13 cellular contexts compared by ENCODE assay signal in the genomic region with DNA sequence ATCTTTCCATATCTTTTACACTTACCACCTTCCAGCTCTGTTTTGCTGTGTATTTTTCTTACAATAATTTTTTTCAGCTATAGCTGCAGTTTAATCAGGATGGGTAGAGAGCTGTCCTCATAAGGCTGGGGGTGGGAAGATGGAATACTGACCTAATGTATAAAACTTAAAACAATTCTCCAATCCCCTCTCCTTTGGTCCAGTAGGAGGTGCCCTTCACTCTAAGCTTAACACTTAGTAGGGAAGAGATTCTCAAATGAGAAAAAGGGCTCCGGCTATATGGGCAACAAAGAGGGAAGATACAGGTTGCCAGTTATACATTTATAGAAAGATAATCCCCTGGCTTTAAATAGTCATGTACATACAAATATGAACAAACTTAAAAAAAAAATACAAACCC. TPM values are rescaled to one million over a fixed set of nuclear protein-coding genes. Genes with fewer than 3 reads are reported as not detected.
DNase-seq lines count a peak whose midpoint lies in the region; ATAC-seq, FAIRE-seq and TF ChIP-seq lines count a peak whose summit lies in the region.
"Had no signal": no experiment of that assay in that cellular context is flagged by ENCODE, and none has a peak within 500 bp of the region (broad histone marks: within the 10 kb centered on the region; RNA-seq: fewer than 3 reads in every experiment).

No MANE protein-coding gene starts in this region.

- ATAC-seq in pancreas (no peak), HG03045 (IDR thresholded peaks at IDR 0.05; ENCODE audit: unreplicated experiment) (no peak)

- H3K36me3 ChIP-seq in fibroblast of lung (ENCODE audit: control insufficient read depth, insufficient read depth, low read length), result peaks cover 16% of the 10 kb centered on the region
- peaks cover 0 to 20% (median 3%) of the 10 kb centered on the region in 3 donors for H3K36me3 ChIP-seq in pancreas
- H3K36me3 ChIP-seq in Peyer's patch, result peaks cover 0 to 36% (median 0%) of the 10 kb centered on the region in 3 donors

- H3K9ac ChIP-seq in fibroblast of lung (ENCODE audit: insufficient read depth, low read length), result no peak overlapping the region

- intact Hi-C loops in pancreas (cut with DNase I), result no loop called here

- no peaks in the 10 kb centered on the region for H4K20me1 ChIP-seq in fibroblast of lung (ENCODE audit: control insufficient read depth, extremely low read depth, insufficient read depth, low read length)

- POLR2A ChIA-PET in AG04450 (lab: Yijun Ruan, JAX), result interaction anchor here (0.5 to 1.5 kb wide), 3 partner anchors 9 to 167 kb away, joined by 3 to 9 read pairs (median 6); partner anchors contain the start of gene DNAJC14

- TF ChIP-seq CTCF in AG04450 (IDR thresholded peaks at IDR 0.05; ENCODE audit: low read depth, low read length), result peak; percentile 46
- peak; percentile 4 for TF ChIP-seq CTCF in GM12865 (IDR thresholded peaks at IDR 0.05; ENCODE audit: insufficient read depth, low read depth, low read length, missing control alignments)
- TF ChIP-seq CTCF in fibroblast of lung (conservative IDR thresholded peaks at IDR 0.05 in 1 of 2, IDR thresholded peaks at IDR 0.05 in 1 of 2; ENCODE audit: low read depth in 1 of 2, low read length in 2 of 2), result peak; percentile 20 to 35
- TF ChIP-seq CTCF in pancreas (IDR thresholded peaks at IDR 0.05), result no peak
- peak in 3 of 6 experiments; percentile 5 to 15 (median 8) for TF ChIP-seq CTCF in Peyer's patch (IDR thresholded peaks at IDR 0.05)

- DNase-seq in AG04450 (ENCODE audit: low read depth, low spot score) (no peak), GM12865 (ENCODE audit: low read depth) (no peak), RPMI7951 (ENCODE audit: low read depth) (peak; percentile 20), fibroblast of lung (ENCODE audit: low read depth in 2 of 2) (peak in 1 of 2 donors; percentile 39), pancreas (no peak), cerebellar nuclear complex (lab: John Stamatoyannopoulos, UW) (no peak), Peyer's patch (no peak)
- DNase-seq: activated CD4-positive, alpha-beta T cell treated with anti-CD3 and anti-CD28 coated beads, Interleukin-2, amount 50 U/mL, for 1 hour; NCI-H146; SHP77; spleen had no signal

- H3K4me1 ChIP-seq in fibroblast of lung (ENCODE audit: control insufficient read depth, extremely low read depth, insufficient read depth, low read length) (peaks cover 3% of the 10 kb centered on the region), pancreas (peaks cover 24 to 41% (median 39%) of the 10 kb centered on the region in 3 donors), Peyer's patch (peaks cover 0 to 40% (median 2%) of the 10 kb centered on the region in 4 donors)

- 88% methylated on average over 1 of the region's 1 CpG for WGBS in pancreas, 2 donors

- H3K27me3 ChIP-seq in AG04450 (ENCODE audit: control insufficient read depth, insufficient read depth, low read length), result no peaks in the 10 kb centered on the region
- no peaks in the 10 kb centered on the region for H3K27me3 ChIP-seq in fibroblast of lung (ENCODE audit: control insufficient read depth, insufficient read depth, low read length)
- H3K27me3 ChIP-seq in pancreas, result no peaks in the 10 kb centered on the region
- H3K27me3 ChIP-seq in Peyer's patch, result no peaks in the 10 kb centered on the region
- H3K27me3 ChIP-seq: spleen had no signal

- no peak overlapping the region for H2AFZ ChIP-seq in fibroblast of lung (ENCODE audit: low read length)

- no peak for TF ChIP-seq POLR2A in Peyer's patch (IDR thresholded peaks at IDR 0.05)

- peaks cover 37% of the 10 kb centered on the region for H3K79me2 ChIP-seq in fibroblast of lung (ENCODE audit: control insufficient read depth, insufficient read depth, low read length)

- H3K9me3 ChIP-seq in AG04450 (ENCODE audit: control insufficient read depth, insufficient read depth, low read length) (no peaks in the 10 kb centered on the region), fibroblast of lung (ENCODE audit: control insufficient read depth, insufficient read depth, low read depth, low read length) (no peaks in the 10 kb centered on the region), pancreas (no peaks in the 10 kb centered on the region), Peyer's patch (no peaks in the 10 kb centered on the region)
- H3K9me3 ChIP-seq: spleen had no signal

- no peak overlapping the region for H3K27ac ChIP-seq in AG04450 (ENCODE audit: low read depth, low read length)
- H3K27ac ChIP-seq in fibroblast of lung (ENCODE audit: insufficient read depth, low read length), result no peak overlapping the region
- H3K27ac ChIP-seq in pancreas, result no peak overlapping the region
- no peak overlapping the region for H3K27ac ChIP-seq in Peyer's patch
- H3K27ac ChIP-seq: spleen had no signal

- CTCF ChIA-PET in AG04450 (lab: Charles Lee), result interaction anchor here (1.0 to 1.3 kb wide), 2 partner anchors 26 to 106 kb away, joined by 3 to 4 read pairs; no protein-coding TSS in a partner anchor

- no peak overlapping the region for H3K4me2 ChIP-seq in fibroblast of lung (ENCODE audit: extremely low read depth, insufficient read depth, low read length)

- no peak overlapping the region for H3K4me3 ChIP-seq in AG04450 (ENCODE audit: low read depth, low read length)
- H3K4me3 ChIP-seq in GM12865 (ENCODE audit: low read depth, low read length), result no peak overlapping the region
- no peak overlapping the region for H3K4me3 ChIP-seq in fibroblast of lung (replicated peaks in 1 of 4; ENCODE audit: control extremely low read depth in 1 of 4, insufficient read depth in 1 of 4, low read depth in 3 of 4, low read length in 4 of 4)
- no peak overlapping the region for H3K4me3 ChIP-seq in pancreas
- no peak overlapping the region for H3K4me3 ChIP-seq in Peyer's patch
- H3K4me3 ChIP-seq: spleen had no signal

- FAIRE-seq in pancreas (lab: Jason Lieb, UNC), result no peak
- FAIRE-seq: H54 had no signal

RNA-seq across cellular contexts. Expression of gene ORMDL2, which starts 2.8 kb away (rescaled TPM):
- polyA plus RNA-seq in AG04450 (2011; rRNA removed) (40.9 and 49.3 TPM in 2 replicates), fibroblast of lung (54.5 and 60.6 TPM in 2 replicates), pancreas (10 to 100 TPM; 21.2 to 33.3 TPM)
- 50.3 and 57.7 TPM in 2 replicates for polyA minus RNA-seq in AG04450 (2011; rRNA and poly(A)+ RNA removed)
- total RNA-seq in RPMI7951 (2014; rRNA removed; shearing (Covaris generic)), result 25.5 and 37.1 TPM in 2 replicates
- total RNA-seq in fibroblast of lung (15.7 and 26.9 TPM in 2 replicates), pancreas (10 to 100 TPM in 5 of 6 donors, 1 to 10 TPM in 1; 8.6 to 28.8 (median 16.8) TPM), Peyer's patch (10 to 100 TPM in 3 of 4 donors, 1 to 10 TPM in 1; 5.0 to 31.2 (median 24.2) TPM)
- 77.1 and 86.5 TPM in 2 replicates for polyA plus RNA-seq in fibroblast of lung (2012)
- polyA minus RNA-seq in fibroblast of lung (ENCODE audit: low replicate concordance), result 126 and 177 TPM in 2 replicates

RNA-seq across cellular contexts. Expression of gene SARNP, which starts 3.2 kb away (rescaled TPM):
- polyA plus RNA-seq in AG04450 (2011; rRNA removed) (129 and 178 TPM in 2 replicates), fibroblast of lung (172 and 183 TPM in 2 replicates), pancreas (10 to 100 TPM; 34.1 to 47.9 TPM)
- polyA minus RNA-seq in AG04450 (2011; rRNA and poly(A)+ RNA removed), result 19.0 and 29.3 TPM in 2 replicates
- total RNA-seq in RPMI7951 (2014; rRNA removed; shearing (Covaris generic)), result 110 and 137 TPM in 2 replicates
- total RNA-seq in fibroblast of lung (83.0 and 88.5 TPM in 2 replicates), pancreas (10 to 100 TPM; 12.3 to 22.6 (median 16.0) TPM), Peyer's patch (10 to 100 TPM; 21.9 to 60.2 (median 44.9) TPM)
- polyA plus RNA-seq in fibroblast of lung (2012), result 129 and 130 TPM in 2 replicates
- 4.5 and 10.6 TPM in 2 replicates for polyA minus RNA-seq in fibroblast of lung (ENCODE audit: low replicate concordance)

RNA-seq across cellular contexts. Expression of gene DNAJC14, which starts 8.7 kb away (rescaled TPM):
- polyA plus RNA-seq in AG04450 (2011; rRNA removed) (10.9 and 15.0 TPM in 2 replicates), fibroblast of lung (11.5 and 12.2 TPM in 2 replicates), pancreas (10 to 100 TPM in 1 of 2 donors, 1 to 10 TPM in 1; 7.8 to 13.8 TPM)
- 12.3 and 16.6 TPM in 2 replicates for polyA minus RNA-seq in AG04450 (2011; rRNA and poly(A)+ RNA removed)
- 26.0 and 30.8 TPM in 2 replicates for total RNA-seq in RPMI7951 (2014; rRNA removed; shearing (Covaris generic))
- total RNA-seq in fibroblast of lung (56.0 and 66.7 TPM in 2 replicates), pancreas (10 to 100 TPM in 5 of 6 donors, 1 to 10 TPM in 1; 8.7 to 20.2 (median 12.5) TPM), Peyer's patch (10 to 100 TPM; 35.4 to 43.4 (median 43.0) TPM)
- 23.9 and 25.1 TPM in 2 replicates for polyA plus RNA-seq in fibroblast of lung (2012)
- 41.8 and 55.5 TPM in 2 replicates for polyA minus RNA-seq in fibroblast of lung (ENCODE audit: low replicate concordance)

RNA-seq across cellular contexts. Expression of gene MMP19, which starts 22.1 kb away (rescaled TPM):
- polyA plus RNA-seq in AG04450 (2011; rRNA removed) (43.8 and 46.3 TPM in 2 replicates), fibroblast of lung (18.3 and 21.8 TPM in 2 replicates), pancreas (1 to 10 TPM; 4.3 to 7.5 TPM)
- polyA minus RNA-seq in AG04450 (2011; rRNA and poly(A)+ RNA removed), result 14.9 and 22.3 TPM in 2 replicates
- 4.2 and 4.4 TPM in 2 replicates for total RNA-seq in RPMI7951 (2014; rRNA removed; shearing (Covaris generic))
- total RNA-seq in fibroblast of lung (3.3 and 7.1 TPM in 2 replicates), pancreas (1 to 10 TPM in 4 of 6 donors, under 1 TPM in 2; 0.63 to 6.8 (median 1.8) TPM), Peyer's patch (10 to 100 TPM in 1 of 4 donors, 1 to 10 TPM in 3; 3.3 to 44.6 (median 5.2) TPM)
- 16.5 and 17.7 TPM in 2 replicates for polyA plus RNA-seq in fibroblast of lung (2012)
- 10.8 and 18.7 TPM in 2 replicates for polyA minus RNA-seq in fibroblast of lung (ENCODE audit: low replicate concordance)

Comparison
In these comparisons a context has a peak if more than half of its experiments do, and no peak if none do; other contexts are left out.
1. CTCF ChIP-seq: peak in AG04450 (single experiment), GM12865 (single experiment) and fibroblast of lung (2 of 2); none in pancreas (0 of 4).